8 cellular contexts compared by ENCODE assay signal in the genomic region with DNA sequence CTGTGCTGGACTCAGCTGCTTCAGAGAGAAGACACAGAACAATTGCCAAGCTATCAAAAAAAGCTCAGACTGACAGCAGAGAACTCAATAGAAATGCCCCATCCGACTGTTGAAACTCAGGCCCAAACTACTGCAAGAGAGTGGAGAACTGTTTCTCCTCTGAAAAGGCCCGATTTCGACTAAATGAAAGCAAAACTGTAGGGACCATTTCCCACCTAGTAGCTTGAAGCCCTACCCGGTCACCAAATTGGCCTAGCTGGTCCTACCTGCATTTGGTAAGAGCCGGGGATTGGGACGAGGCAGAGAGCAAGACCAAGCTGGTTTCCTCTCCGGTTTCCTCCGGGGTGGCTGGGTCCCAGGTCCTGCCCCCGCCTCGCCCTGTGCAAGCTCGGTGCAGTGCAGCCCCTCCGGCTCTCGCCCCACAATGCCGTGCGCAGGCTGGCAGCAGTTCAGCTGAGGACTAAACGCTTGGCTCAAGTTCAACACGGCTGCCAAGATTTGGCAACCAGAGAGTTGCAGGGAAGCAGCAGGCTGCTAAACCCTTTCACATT.
DNase-seq lines count a peak whose midpoint lies in the region; ATAC-seq lines count a peak whose summit lies in the region.

No MANE protein-coding gene starts in this region.

- no peaks in the 10 kb centered on the region for H3K36me3 Mint-ChIP-seq in IgD-negative memory B cell

- no peaks in the 10 kb centered on the region for H3K27me3 Mint-ChIP-seq in IgD-negative memory B cell

- H3K9me3 Mint-ChIP-seq in IgD-negative memory B cell = peaks cover 1 to 13% (median 8%) of the 10 kb centered on the region in 3 donors

- peak overlapping the region in 2 of 3 donors; percentile 5 to 43 for H3K27ac Mint-ChIP-seq in IgD-negative memory B cell

- peak overlapping the region in 2 of 4 donors; percentile 28 to 44 for H3K4me3 Mint-ChIP-seq in IgD-negative memory B cell

- peak; percentile 45 for DNase-seq in activated CD4-positive, CD25-positive, alpha-beta regulatory T cell treated with anti-CD3 and anti-CD28 coated beads, Interleukin-2, amount 50 U/mL, for 16 hours (ENCODE audit: low read depth, low spot score)
- DNase-seq in T47D (ENCODE audit: low read depth in 1 of 2, low spot score in 1 of 2) (peak; percentile 11 to 52), mucosa of gallbladder (ENCODE audit: low spot score) (peak; percentile 79), NCI-H1930 (lab: John Stamatoyannopoulos, UW) (no peak)
- DNase-seq in stimulated activated CD8-positive, alpha-beta memory T cell treated with anti-CD3 and anti-CD28 coated beads, Interleukin-2, amount 100 ng/mL, for 48 hours (ENCODE audit: low read depth in 2 of 2) = peak; percentile 60 to 68

- no peak for ATAC-seq in HG02642 (IDR thresholded peaks at IDR 0.05; ENCODE audit: poor library complexity, unreplicated experiment)
- no peak for ATAC-seq in HG03520 (IDR thresholded peaks at IDR 0.05; ENCODE audit: unreplicated experiment)

- no peaks in the 10 kb centered on the region for H3K4me1 Mint-ChIP-seq in IgD-negative memory B cell

- in situ Hi-C loops in T47D (cut with HindIII; ENCODE audit: low pct_unique_long_range_greater_than_20kb, low sequenced_read_pairs) = no loop called here

Comparison
In these comparisons a context has a peak if more than half of its experiments do, and no peak if none do; other contexts are left out.
1. DNase-seq: peak in activated CD4-positive, CD25-positive, alpha-beta regulatory T cell treated with anti-CD3 and anti-CD28 coated beads, Interleukin-2, amount 50 U/mL, for 16 hours (single experiment), T47D (2 of 2), mucosa of gallbladder (single experiment) and stimulated activated CD8-positive, alpha-beta memory T cell treated with anti-CD3 and anti-CD28 coated beads, Interleukin-2, amount 100 ng/mL, for 48 hours (2 of 2); none in NCI-H1930 (0 of 2).